Comparison of ENCODE assay signal across 1 cellular context in the genomic region with DNA sequence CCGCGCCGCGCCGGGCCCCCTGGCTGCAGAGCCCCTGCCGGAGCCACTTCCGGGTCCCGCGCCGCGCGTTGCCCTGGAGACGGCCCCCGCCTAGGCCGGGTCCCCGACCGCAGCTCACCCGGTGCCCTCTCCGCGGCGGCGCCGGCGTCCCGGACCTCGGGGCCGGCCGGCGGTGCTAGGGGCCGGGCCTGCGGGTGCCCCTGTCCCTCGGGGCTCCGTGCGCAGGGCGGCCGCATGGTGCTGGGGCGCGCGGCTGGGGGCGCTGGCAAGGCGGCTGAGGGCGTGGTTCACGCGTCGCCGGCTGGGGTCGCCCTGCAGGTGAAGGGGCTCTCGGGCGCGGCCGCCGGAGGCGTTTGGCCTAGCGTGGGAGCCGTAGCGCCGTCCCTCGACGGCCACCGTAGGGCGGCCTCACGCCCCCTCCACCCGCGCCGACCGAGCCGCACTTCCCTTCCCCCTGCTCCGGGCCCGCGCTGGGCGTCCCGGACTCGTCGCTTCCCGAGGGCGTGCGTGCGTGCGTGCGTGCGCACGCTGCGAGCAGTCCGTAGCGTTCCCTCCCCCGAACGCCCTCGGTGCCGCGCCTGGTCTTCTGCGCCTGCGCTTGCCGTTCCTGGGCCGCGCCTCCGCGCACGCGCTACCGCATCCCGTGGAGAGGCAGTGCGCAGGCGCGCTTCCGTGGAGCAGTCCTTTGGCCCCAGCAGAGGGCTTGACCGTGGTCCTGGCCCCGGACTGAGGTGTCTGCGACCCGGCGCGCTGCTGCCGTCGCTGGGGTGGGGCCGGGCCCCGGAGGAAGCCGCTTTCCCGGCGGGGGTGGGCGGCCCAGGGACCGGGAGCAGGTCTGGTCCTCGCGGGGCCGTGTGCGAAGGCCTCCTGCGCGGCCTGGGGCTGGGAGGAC.
TF ChIP-seq lines count a peak whose summit lies in the region.

A gene with protein sequence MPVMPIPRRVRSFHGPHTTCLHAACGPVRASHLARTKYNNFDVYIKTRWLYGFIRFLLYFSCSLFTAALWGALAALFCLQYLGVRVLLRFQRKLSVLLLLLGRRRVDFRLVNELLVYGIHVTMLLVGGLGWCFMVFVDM (minus strand): TSS at position 509 of the 892 bp plus-strand sequence. CDS start 1,975 bp downstream, outside the sequence.

TF ChIP-seq in GM23338, 12 proteins besides CTCF, POLR2A, EP300 and RAD21 (continued from another document):
- TF ChIP-seq, protein P1, sequence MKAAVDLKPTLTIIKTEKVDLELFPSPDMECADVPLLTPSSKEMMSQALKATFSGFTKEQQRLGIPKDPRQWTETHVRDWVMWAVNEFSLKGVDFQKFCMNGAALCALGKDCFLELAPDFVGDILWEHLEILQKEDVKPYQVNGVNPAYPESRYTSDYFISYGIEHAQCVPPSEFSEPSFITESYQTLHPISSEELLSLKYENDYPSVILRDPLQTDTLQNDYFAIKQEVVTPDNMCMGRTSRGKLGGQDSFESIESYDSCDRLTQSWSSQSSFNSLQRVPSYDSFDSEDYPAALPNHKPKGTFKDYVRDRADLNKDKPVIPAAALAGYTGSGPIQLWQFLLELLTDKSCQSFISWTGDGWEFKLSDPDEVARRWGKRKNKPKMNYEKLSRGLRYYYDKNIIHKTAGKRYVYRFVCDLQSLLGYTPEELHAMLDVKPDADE (IDR thresholded peaks at IDR 0.05) = peak; percentile 48; the same call in 1 of the 2 replicates
TF ChIP-seq in GM23338: peak in this region for 3.
